Comparison of ENCODE assay signal across 23 cellular contexts in genomic region chr2:239201884-239202283, GRCh38.
DNase-seq lines count a peak whose midpoint lies in the region; ATAC-seq and TF ChIP-seq lines count a peak whose summit lies in the region.
"Had no signal": no experiment of that assay in that cellular context is flagged by ENCODE, and none has a peak within 500 bp of the region (broad histone marks: within the 10 kb centered on the region; RNA-seq: fewer than 3 reads in every experiment).

No MANE protein-coding gene starts in this region.

- no peak overlapping the region for H3K4me3 Mint-ChIP-seq in central memory CD8-positive, alpha-beta T cell
- H3K4me3 Mint-ChIP-seq in nephron progenitor cell (no peak overlapping the region), H9 (no peak overlapping the region)
- H3K4me3 Mint-ChIP-seq: activated CD4-positive, alpha-beta T cell treated with anti-CD3 and anti-CD28 coated beads, Interleukin-2, amount 10 ng/mL, durations not matched to agents 24 days and 14 days; activated CD8-positive, alpha-beta memory T cell treated with anti-CD3 and anti-CD28 coated beads, Interleukin-2, amount 10 ng/mL, durations not matched to agents 7 days and 5 days; activated naive CD4-positive, alpha-beta T cell treated with anti-CD3 and anti-CD28 coated beads, Interleukin-2, amount 10 ng/mL, durations not matched to agents 7 days and 5 days; activated T-cell treated with anti-CD3 and anti-CD28 coated beads, Interleukin-2, amount 50 U/mL, for 72 hours; B cell; stimulated activated naive CD8-positive, alpha-beta T cell treated with anti-CD3 and anti-CD28 coated beads, Interleukin-15, Interleukin-2, amounts not matched to agents 100 ng/mL and 50 ng/mL, for 24 hours had no signal

- no peak overlapping the region for H2BK5ac ChIP-seq in H9 (ENCODE audit: insufficient read length, low read length)

- WGBS in H9 (ENCODE audit: extremely low coverage, insufficient read length, low lambda C conversion rate) = no CpG with 5 or more reads among the region's 7 CpGs

- H3K18ac ChIP-seq in H9 (ENCODE audit: insufficient read length, low read depth, low read length) = no peak overlapping the region

- H4K20me1 ChIP-seq in H9 (ENCODE audit: control insufficient read depth, insufficient read depth, insufficient read length) = no peaks in the 10 kb centered on the region

- H3K4me1 Mint-ChIP-seq in central memory CD8-positive, alpha-beta T cell = peaks cover 48% of the 10 kb centered on the region
- H3K4me1 Mint-ChIP-seq in nephron progenitor cell (peaks cover 63% of the 10 kb centered on the region), H9 (peaks cover 23 to 38% of the 10 kb centered on the region in 2 experiments)

- no peak overlapping the region for H3K14ac ChIP-seq in H9 (ENCODE audit: insufficient read depth, low read length)

- no peaks in the 10 kb centered on the region for H3K23me2 ChIP-seq in H9 (ENCODE audit: insufficient read length, low read depth, low read length, poor library complexity, severe bottlenecking)

- no peak overlapping the region for H3K4ac ChIP-seq in H9 (ENCODE audit: low read depth, low read length)

- H2BK15ac ChIP-seq in H9 (ENCODE audit: low read depth, low read length) = no peak overlapping the region

- H3K23ac ChIP-seq in H9 (ENCODE audit: insufficient read length, low read depth, low read length) = no peak overlapping the region

- H3K4me3 ChIP-seq in right atrium auricular region (no peak overlapping the region), upper lobe of right lung (no peak overlapping the region)
- H3K4me3 ChIP-seq: cardiac muscle cell, skin epidermis, thyroid gland had no signal

- H3K9me3 Mint-ChIP-seq in central memory CD8-positive, alpha-beta T cell = no peaks in the 10 kb centered on the region
- H3K9me3 Mint-ChIP-seq in nephron progenitor cell (no peaks in the 10 kb centered on the region), H9 (no peaks in the 10 kb centered on the region)
- H3K9me3 Mint-ChIP-seq: activated CD4-positive, alpha-beta T cell treated with anti-CD3 and anti-CD28 coated beads, Interleukin-2, amount 10 ng/mL, durations not matched to agents 24 days and 14 days; activated naive CD4-positive, alpha-beta T cell treated with anti-CD3 and anti-CD28 coated beads, Interleukin-2, amount 10 ng/mL, durations not matched to agents 7 days and 5 days; activated T-cell treated with anti-CD3 and anti-CD28 coated beads, Interleukin-2, amount 50 U/mL, for 72 hours; stimulated activated naive CD8-positive, alpha-beta T cell treated with anti-CD3 and anti-CD28 coated beads, Interleukin-15, Interleukin-2, amounts not matched to agents 100 ng/mL and 50 ng/mL, for 24 hours had no signal

- no peak for TF ChIP-seq CTCF in right atrium auricular region (IDR thresholded peaks at IDR 0.05)
- no peak for TF ChIP-seq CTCF in nephron progenitor cell (IDR thresholded peaks at IDR 0.05)
- no peak for TF ChIP-seq CTCF in upper lobe of right lung (IDR thresholded peaks at IDR 0.05)
- TF ChIP-seq CTCF in H9 (conservative IDR thresholded peaks at IDR 0.05) = no peak

- no peak overlapping the region for H2BK20ac ChIP-seq in H9 (ENCODE audit: low read depth, low read length, poor library complexity, severe bottlenecking)

- H3K4me2 ChIP-seq in H9 (ENCODE audit: insufficient read depth, insufficient read length, low read length) = no peak overlapping the region

- peak overlapping the region in 1 of 2 donors; percentile 49 for H3K27ac ChIP-seq in right atrium auricular region
- H3K27ac ChIP-seq in upper lobe of right lung = no peak overlapping the region
- H3K27ac ChIP-seq in H9 (ENCODE audit: insufficient read length, low read depth, low read length) = no peak overlapping the region
- H3K27ac ChIP-seq: cardiac muscle cell, VCaP had no signal

- H3K9ac ChIP-seq in H9 (ENCODE audit: extremely low read depth, insufficient read length, low read length) = no peak overlapping the region

- intact Hi-C loops in cardiac septum (cut with DNase I) (no loop called here), upper lobe of right lung (cut with DNase I) (no loop called here)

- no peaks in the 10 kb centered on the region for H3K27me3 Mint-ChIP-seq in central memory CD8-positive, alpha-beta T cell
- H3K27me3 Mint-ChIP-seq in nephron progenitor cell (ENCODE audit: low read depth, poor library complexity) = peaks cover 7% of the 10 kb centered on the region
- no peaks in the 10 kb centered on the region for H3K27me3 Mint-ChIP-seq in H9 (ENCODE audit: low read depth)
- H3K27me3 Mint-ChIP-seq: activated CD4-positive, alpha-beta T cell treated with anti-CD3 and anti-CD28 coated beads, Interleukin-2, amount 10 ng/mL, durations not matched to agents 24 days and 14 days; activated CD8-positive, alpha-beta memory T cell treated with anti-CD3 and anti-CD28 coated beads, Interleukin-2, amount 10 ng/mL, durations not matched to agents 7 days and 5 days; activated naive CD4-positive, alpha-beta T cell treated with anti-CD3 and anti-CD28 coated beads, Interleukin-2, amount 10 ng/mL, durations not matched to agents 7 days and 5 days; B cell; stimulated activated naive CD8-positive, alpha-beta T cell treated with anti-CD3 and anti-CD28 coated beads, Interleukin-15, Interleukin-2, amounts not matched to agents 100 ng/mL and 50 ng/mL, for 24 hours had no signal

- peaks cover 7% of the 10 kb centered on the region for H3K36me3 Mint-ChIP-seq in central memory CD8-positive, alpha-beta T cell (ENCODE audit: insufficient read depth)
- peaks cover 30% of the 10 kb centered on the region for H3K36me3 Mint-ChIP-seq in nephron progenitor cell (ENCODE audit: low read depth)
- peaks cover 3 to 15% (median 7%) of the 10 kb centered on the region in 3 experiments; a peak in 6 of 7 replicates for H3K36me3 Mint-ChIP-seq in H9 (ENCODE audit: insufficient read depth in 1 of 3, low read depth in 3 of 3)
- H3K36me3 Mint-ChIP-seq: activated CD8-positive, alpha-beta memory T cell treated with anti-CD3 and anti-CD28 coated beads, Interleukin-2, amount 10 ng/mL, durations not matched to agents 7 days and 5 days had no signal

- H2BK12ac ChIP-seq in H9 (ENCODE audit: insufficient read length, low read depth, low read length) = no peak overlapping the region

- DNase-seq in cardiac septum (ENCODE audit: low spot score) = peak; percentile 66
- DNase-seq in right atrium auricular region (ENCODE audit: low spot score) = no peak
- DNase-seq in central memory CD8-positive, alpha-beta T cell (ENCODE audit: low spot score in 2 of 2) = no peak
- DNase-seq in nephron progenitor cell = no peak
- DNase-seq in upper lobe of right lung = peak; percentile 29
- DNase-seq in H9 = no peak
- DNase-seq: activated CD4-positive, alpha-beta T cell treated with anti-CD3 and anti-CD28 coated beads, Interleukin-2, amount 10 ng/mL, durations not matched to agents 24 days and 14 days; activated CD8-positive, alpha-beta memory T cell treated with anti-CD3 and anti-CD28 coated beads, Interleukin-2, amount 10 ng/mL, durations not matched to agents 7 days and 5 days; activated naive CD4-positive, alpha-beta T cell treated with anti-CD3 and anti-CD28 coated beads, Interleukin-2, amount 10 ng/mL, durations not matched to agents 7 days and 5 days; activated T-cell treated with anti-CD3 and anti-CD28 coated beads, Interleukin-2, amount 50 U/mL, for 72 hours; dermis blood vessel endothelial cell; NCI-H1048; NCI-H1694; NCI-H510A; T-helper 9 cell had no signal

- no peak overlapping the region for H4K91ac ChIP-seq in H9 (ENCODE audit: insufficient read length, low read depth, low read length)

- no peak overlapping the region for H2AK5ac ChIP-seq in H9 (ENCODE audit: insufficient read length, low read length)

- H3K79me1 ChIP-seq in H9 (ENCODE audit: insufficient read depth, low read depth, low read length, poor library complexity, severe bottlenecking) = peaks cover 8% of the 10 kb centered on the region

- H3K27ac Mint-ChIP-seq in central memory CD8-positive, alpha-beta T cell (ENCODE audit: low read depth) = peak overlapping the region; percentile 38
- H3K27ac Mint-ChIP-seq in nephron progenitor cell (peak overlapping the region; percentile 77), H9 (peak overlapping the region in 1 of 3 experiments; percentile 12; a peak in 1 of 7 replicates)
- H3K27ac Mint-ChIP-seq: activated CD4-positive, alpha-beta T cell treated with anti-CD3 and anti-CD28 coated beads, Interleukin-2, amount 10 ng/mL, durations not matched to agents 24 days and 14 days; activated CD8-positive, alpha-beta memory T cell treated with anti-CD3 and anti-CD28 coated beads, Interleukin-2, amount 10 ng/mL, durations not matched to agents 7 days and 5 days; activated naive CD4-positive, alpha-beta T cell treated with anti-CD3 and anti-CD28 coated beads, Interleukin-2, amount 10 ng/mL, durations not matched to agents 7 days and 5 days; activated T-cell treated with anti-CD3 and anti-CD28 coated beads, Interleukin-2, amount 50 U/mL, for 72 hours; B cell; stimulated activated naive CD8-positive, alpha-beta T cell treated with anti-CD3 and anti-CD28 coated beads, Interleukin-15, Interleukin-2, amounts not matched to agents 100 ng/mL and 50 ng/mL, for 24 hours had no signal

- H3K9me3 ChIP-seq in right atrium auricular region = no peaks in the 10 kb centered on the region
- H3K9me3 ChIP-seq in upper lobe of right lung = no peaks in the 10 kb centered on the region
- H3K9me3 ChIP-seq in H9 (ENCODE audit: control insufficient read depth, low read depth, low read length) = no peaks in the 10 kb centered on the region
- H3K9me3 ChIP-seq: thyroid gland had no signal

- H3T11ph ChIP-seq in H9 (ENCODE audit: low read length) = no peak overlapping the region

- H3K27me3 ChIP-seq in right atrium auricular region (no peaks in the 10 kb centered on the region), upper lobe of right lung (no peaks in the 10 kb centered on the region), H9 (ENCODE audit: insufficient read depth, low read length) (no peaks in the 10 kb centered on the region)
- H3K27me3 ChIP-seq: cardiac muscle cell, thyroid gland had no signal

- H4K8ac ChIP-seq in H9 (replicated peaks; ENCODE audit: insufficient read length, low read depth, low read length) = no peak overlapping the region

- no peak overlapping the region for H4K5ac ChIP-seq in H9 (ENCODE audit: insufficient read length, low read depth, low read length)

- H3K36me3 ChIP-seq in right atrium auricular region = peaks cover 2% of the 10 kb centered on the region
- H3K36me3 ChIP-seq in upper lobe of right lung = no peaks in the 10 kb centered on the region
- H3K36me3 ChIP-seq: cardiac muscle cell, thyroid gland had no signal

- no peak for ATAC-seq in central memory CD8-positive, alpha-beta T cell (replicated peaks; ENCODE audit: extremely low read depth, poor library complexity, severe bottlenecking)
- no peak for ATAC-seq in upper lobe of right lung
- no peak for ATAC-seq in HG02610 (IDR thresholded peaks at IDR 0.05; ENCODE audit: unreplicated experiment)
- no peak for ATAC-seq in HG03095 (IDR thresholded peaks at IDR 0.05; ENCODE audit: unreplicated experiment)
- ATAC-seq: activated CD8-positive, alpha-beta memory T cell treated with anti-CD3 and anti-CD28 coated beads, Interleukin-2, amount 10 ng/mL, durations not matched to agents 7 days and 5 days; activated T-cell treated with anti-CD3 and anti-CD28 coated beads, Interleukin-2, amount 50 U/mL, for 72 hours had no signal

- H3K79me2 ChIP-seq in H9 (ENCODE audit: insufficient read depth, low read length) = no peaks in the 10 kb centered on the region

- no peak overlapping the region for H2AFZ ChIP-seq in H9 (ENCODE audit: low read length)

- H3K4me1 ChIP-seq in right atrium auricular region (peaks cover 0 to 22% of the 10 kb centered on the region in 2 donors), upper lobe of right lung (no peaks in the 10 kb centered on the region), H9 (ENCODE audit: insufficient read depth, low read length) (no peaks in the 10 kb centered on the region; the same call in 1 of the 2 replicates)

- no peak overlapping the region for H2BK120ac ChIP-seq in H9 (ENCODE audit: low read depth, low read length, poor library complexity, severe bottlenecking)

- no peak overlapping the region for H3K56ac ChIP-seq in H9 (ENCODE audit: insufficient read length, low read depth, low read length)

Comparison
In these comparisons a context has a peak if more than half of its experiments do, and no peak if none do; other contexts are left out.
1. DNase-seq: peak in cardiac septum (single experiment) and upper lobe of right lung (single experiment); none in right atrium auricular region (single experiment), central memory CD8-positive, alpha-beta T cell (0 of 2), nephron progenitor cell (single experiment) and H9 (single experiment).